Comparison of ENCODE assay signal across 14 cellular contexts in genomic region chr2:85169581-85169980, GRCh38. TPM values are rescaled to one million over a fixed set of nuclear protein-coding genes. Genes with fewer than 3 reads are reported as not detected.
DNase-seq lines count a peak whose midpoint lies in the region; ATAC-seq and TF ChIP-seq lines count a peak whose summit lies in the region.
"Had no signal": no experiment of that assay in that cellular context is flagged by ENCODE, and none has a peak within 500 bp of the region (broad histone marks: within the 10 kb centered on the region; RNA-seq: fewer than 3 reads in every experiment).

No MANE protein-coding gene starts in this region.

- no peak overlapping the region for H4K8ac ChIP-seq in IMR-90 (ENCODE audit: low read depth in 2 of 2, low read length in 2 of 2)

- H3K4me3 ChIP-seq in IMR-90 (ENCODE audit: insufficient read depth, low read depth, low read length) (no peak overlapping the region), neural progenitor cell (no peak overlapping the region)

- H3K4me2 ChIP-seq in IMR-90 (ENCODE audit: low read depth, low read length): no peak overlapping the region
- no peak overlapping the region for H3K4me2 ChIP-seq in neural progenitor cell

- H2AFZ ChIP-seq in IMR-90 (replicated peaks; ENCODE audit: low read length, poor library complexity): no peak overlapping the region
- H2AFZ ChIP-seq in neural progenitor cell (replicated peaks): no peak overlapping the region

- no peak overlapping the region for H2BK120ac ChIP-seq in IMR-90 (ENCODE audit: low read depth, low read length)

- H3K23ac ChIP-seq in IMR-90 (ENCODE audit: low read depth, low read length): no peak overlapping the region

- H3K4me1 Mint-ChIP-seq in neural progenitor cell: peaks cover 23% of the 10 kb centered on the region
- H3K4me1 Mint-ChIP-seq: CD4-positive, alpha-beta memory T cell had no signal

- H2BK15ac ChIP-seq in IMR-90 (ENCODE audit: low read depth, low read length): no peak overlapping the region

- no peak overlapping the region for H2BK5ac ChIP-seq in IMR-90 (ENCODE audit: low read depth, low read length, poor library complexity, severe bottlenecking)

- peaks cover 49% of the 10 kb centered on the region for H3K79me2 ChIP-seq in neural progenitor cell (ENCODE audit: low read depth)

- no peak overlapping the region for H4K91ac ChIP-seq in IMR-90 (ENCODE audit: insufficient read depth, low read depth, low read length)

- CTCF ChIA-PET in IMR-90 (lab: Yijun Ruan, JAX): no interaction called here

- in situ Hi-C loops in IMR-90 (cut with MboI; ENCODE audit: low sequenced_read_pairs): no loop called here

- H3K14ac ChIP-seq in IMR-90 (replicated peaks; ENCODE audit: low read depth, low read length): no peak overlapping the region

- TF ChIP-seq RAD21 in IMR-90 (IDR thresholded peaks at IDR 0.05; ENCODE audit: low read length): no peak

- peaks cover 5% of the 10 kb centered on the region; the same call in 1 of the 2 replicates for H3K36me3 ChIP-seq in IMR-90 (ENCODE audit: control insufficient read depth, insufficient read depth, low read length)
- no peaks in the 10 kb centered on the region for H3K36me3 ChIP-seq in neural progenitor cell

- WGBS in IMR-90 (ENCODE audit: extremely low coverage in 2 of 2, insufficient read length in 1 of 2), 2 experiments: 100% methylated on average over 1 of the region's 3 CpGs; no CpG with 5 or more reads in 1 of the 2 experiments

- no peak for DNase-seq in IMR-90
- peak; percentile 33 for DNase-seq in mesenteric fat pad (ENCODE audit: low spot score)
- DNase-seq in posterior vena cava (ENCODE audit: low spot score): peak; percentile 37
- no peak for DNase-seq in neural progenitor cell (ENCODE audit: low spot score)
- DNase-seq: C1 segment of cervical spinal cord; Caco-2; CD4-positive, alpha-beta memory T cell; DMS153; DND-41; H7; HCEC 1CT had no signal

- H3K9me3 ChIP-seq in IMR-90 (ENCODE audit: control insufficient read depth, insufficient read depth, low read length) (no peaks in the 10 kb centered on the region), neural progenitor cell (ENCODE audit: low read depth) (no peaks in the 10 kb centered on the region)
- H3K9me3 ChIP-seq: Caco-2 had no signal

- TF ChIP-seq POLR2A in IMR-90 (IDR thresholded peaks at IDR 0.05; ENCODE audit: low read depth, low read length): no peak

- peaks cover 30% of the 10 kb centered on the region for H3K9me1 ChIP-seq in IMR-90 (ENCODE audit: insufficient read depth, low read length)

- TF ChIP-seq CTCF in IMR-90 (conservative IDR thresholded peaks at IDR 0.05; ENCODE audit: low read depth, low read length) (no peak), neural progenitor cell (IDR thresholded peaks at IDR 0.05) (no peak)

- no peak overlapping the region for H3K9ac ChIP-seq in IMR-90 (ENCODE audit: low read depth, low read length)
- H3K9ac ChIP-seq in neural progenitor cell: no peak overlapping the region

- H2AK5ac ChIP-seq in IMR-90 (ENCODE audit: low read depth, low read length): no peak overlapping the region

- H3K27ac ChIP-seq in IMR-90 (ENCODE audit: insufficient read depth, low read length): no peak overlapping the region
- H3K27ac ChIP-seq in neural progenitor cell: no peak overlapping the region

- H3K27me3 Mint-ChIP-seq in neural progenitor cell (ENCODE audit: insufficient read depth, low read depth): peaks cover 3% of the 10 kb centered on the region

- H3K27me3 ChIP-seq in IMR-90 (ENCODE audit: control insufficient read depth, insufficient read depth, low read length): no peaks in the 10 kb centered on the region
- no peaks in the 10 kb centered on the region for H3K27me3 ChIP-seq in neural progenitor cell

- BruUV-seq in IMR-90 (replicated peaks; lab: Mats Ljungman, UMichigan): no TSS peak

- H3K27ac Mint-ChIP-seq in neural progenitor cell: no peak overlapping the region
- H3K27ac Mint-ChIP-seq: CD4-positive, alpha-beta memory T cell had no signal

- no peak overlapping the region for H3K18ac ChIP-seq in IMR-90 (ENCODE audit: low read depth, low read length)

- H3K79me1 ChIP-seq in IMR-90 (ENCODE audit: low read depth in 1 of 2, low read length in 2 of 2): peaks cover 33 to 85% of the 10 kb centered on the region in 2 experiments

- H3K9me3 Mint-ChIP-seq in neural progenitor cell: no peaks in the 10 kb centered on the region

- no peak overlapping the region for H2AK9ac ChIP-seq in IMR-90 (replicated peaks; ENCODE audit: low read depth, low read length, poor library complexity)

- H3K4ac ChIP-seq in IMR-90 (ENCODE audit: low read depth, low read length): no peak overlapping the region

- intact Hi-C loops in IMR-90 (cut with micrococcal nuclease): no loop called here
- intact Hi-C loops in posterior vena cava (cut with DNase I): no loop called here

- no peak overlapping the region for H3K4me3 Mint-ChIP-seq in neural progenitor cell
- H3K4me3 Mint-ChIP-seq: CD4-positive, alpha-beta memory T cell had no signal

- no peak overlapping the region for H2BK20ac ChIP-seq in IMR-90 (ENCODE audit: low read depth, low read length)

- H3K56ac ChIP-seq in IMR-90 (ENCODE audit: extremely low read depth, insufficient read depth, low read length): no peak overlapping the region

- H4K20me1 ChIP-seq in IMR-90 (ENCODE audit: insufficient read depth, low read length) (peaks cover 75% of the 10 kb centered on the region; the same call in 1 of the 2 replicates), neural progenitor cell (ENCODE audit: low read depth) (peaks cover 21% of the 10 kb centered on the region)

- ATAC-seq in IMR-90 (ENCODE audit: low read depth) (peak; percentile 57; the same call in 1 of the 2 replicates), HG03520 (IDR thresholded peaks at IDR 0.05; ENCODE audit: unreplicated experiment) (no peak), HG03095 (IDR thresholded peaks at IDR 0.05; ENCODE audit: unreplicated experiment) (no peak)

- peaks cover 3% of the 10 kb centered on the region for H3K36me3 Mint-ChIP-seq in neural progenitor cell
- H3K36me3 Mint-ChIP-seq: CD4-positive, alpha-beta memory T cell had no signal

- peaks cover 9% of the 10 kb centered on the region for H3F3A ChIP-seq in neural progenitor cell (ENCODE audit: low read depth)

- no peak overlapping the region for H4K5ac ChIP-seq in IMR-90 (ENCODE audit: low read depth, low read length)

- POLR2A ChIA-PET in IMR-90 (lab: Charles Lee; ENCODE audit: unreplicated experiment): no interaction called here

- peaks cover 14% of the 10 kb centered on the region for H3K4me1 ChIP-seq in IMR-90 (ENCODE audit: control insufficient read depth, insufficient read depth, low read length)
- H3K4me1 ChIP-seq in neural progenitor cell: peaks cover 28% of the 10 kb centered on the region
- H3K4me1 ChIP-seq: Caco-2 had no signal

- dilution Hi-C loops in IMR-90 (cut with HindIII; ENCODE audit: low sequenced_read_pairs, unreplicated experiment): no loop called here

TF ChIP-seq in IMR-90, 13 proteins besides CTCF, POLR2A, EP300 and RAD21:
- TF ChIP-seq USF2 (IDR thresholded peaks at IDR 0.05; ENCODE audit: low read depth, low read length): no peak
- TF ChIP-seq BHLHE40 (IDR thresholded peaks at IDR 0.05; ENCODE audit: low read depth, low read length): no peak
- no peak for TF ChIP-seq NFE2L2 (IDR thresholded peaks at IDR 0.05; ENCODE audit: low read depth, low read length)
- TF ChIP-seq RCOR1 (IDR thresholded peaks at IDR 0.05; ENCODE audit: insufficient replicate concordance, low read length): no peak
- TF ChIP-seq MXI1 (IDR thresholded peaks at IDR 0.05; ENCODE audit: borderline replicate concordance, low read depth, low read length): no peak
- TF ChIP-seq FOS (IDR thresholded peaks at IDR 0.05; ENCODE audit: low read depth, low read length): no peak
- TF ChIP-seq SMC3 (IDR thresholded peaks at IDR 0.05; ENCODE audit: low read depth, low read length): no peak
- no peak for TF ChIP-seq RFX5 (IDR thresholded peaks at IDR 0.05; ENCODE audit: low read depth, low read length)

RNA-seq across cellular contexts. Expression of gene TCF7L1, which starts 36.4 kb away (rescaled TPM):
- total RNA-seq in IMR-90 (2012; rRNA removed) (0.72 and 1.1 TPM in 2 replicates), mesenteric fat pad (27.8 TPM), posterior vena cava (10 to 100 TPM; 23.1 to 25.9 TPM), neural progenitor cell (ENCODE audit: low replicate concordance) (1.0 and 3.7 TPM in 2 replicates)
- 9.5 and 11.1 TPM in 2 replicates for polyA plus RNA-seq in IMR-90 (2012; rRNA removed)
- 12.0 and 13.9 TPM in 2 replicates for polyA plus RNA-seq in IMR-90 (2012; cell fraction: cytosol; rRNA removed)
- 26.5 and 34.3 TPM in 2 replicates for polyA plus RNA-seq in IMR-90 (2012; cell fraction: nucleus; rRNA removed; ENCODE audit: low replicate concordance)
- total RNA-seq: A172; CD4-positive, alpha-beta memory T cell had no signal

Comparison
In these comparisons a context has a peak if more than half of its experiments do, and no peak if none do; other contexts are left out.
1. DNase-seq: peak in mesenteric fat pad (single experiment) and posterior vena cava (single experiment); none in IMR-90 (single experiment) and neural progenitor cell (single experiment).